ENCODE assay signal across 1 cellular context in the genomic region with DNA sequence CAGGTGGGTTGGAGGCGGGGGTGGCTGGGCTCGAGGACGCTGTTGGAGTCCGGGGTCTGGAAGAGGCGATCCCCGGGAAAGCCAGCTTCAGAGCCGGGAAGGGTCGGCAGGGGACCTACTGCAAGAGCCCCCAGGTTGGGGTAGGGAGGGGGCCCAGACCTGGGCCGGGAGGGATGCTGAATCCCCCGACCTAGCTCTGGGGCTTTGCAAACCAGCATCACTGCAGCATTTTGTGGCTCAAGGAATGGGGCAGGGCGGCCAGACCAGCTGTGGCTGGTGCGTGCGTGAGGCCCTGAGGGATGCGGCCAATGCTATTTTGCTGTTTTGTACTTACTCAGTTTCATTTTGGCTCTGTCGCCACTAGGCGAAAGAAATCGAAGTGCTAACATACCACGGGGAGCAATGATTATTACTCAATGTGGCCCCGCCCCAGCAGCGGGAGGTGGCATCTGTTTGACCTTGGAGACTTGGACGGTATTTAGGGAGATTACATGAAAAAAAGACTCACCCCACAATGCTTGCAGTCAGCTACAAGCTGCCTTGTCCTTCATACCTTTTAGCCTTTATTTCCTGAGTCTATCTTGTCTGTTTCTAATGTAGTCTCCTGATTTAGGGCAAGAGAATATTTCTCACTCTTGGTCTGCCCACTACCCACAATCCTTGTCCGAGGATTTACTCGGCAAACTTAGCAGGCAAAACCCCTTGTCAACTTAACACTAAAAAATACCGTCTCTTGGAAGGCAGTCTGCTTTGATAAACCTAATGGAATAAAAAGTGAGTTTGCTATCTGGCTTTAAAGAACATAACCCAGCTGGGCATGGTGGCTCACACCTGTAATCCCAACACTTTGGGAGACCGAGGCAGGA.
A peak's percentile ranks its signal among the peaks of the same experiment; 100 is the strongest.
TF ChIP-seq lines count a peak whose summit lies in the region.

No MANE protein-coding gene starts in this region.

TF ChIP-seq in GM12878, 131 proteins besides CTCF, POLR2A, EP300 and RAD21 (continued from another document):
- TF ChIP-seq NBN (IDR thresholded peaks at IDR 0.05) (0 out of 2 replicates have a peak, but pooled peaks have one; percentile 51), RB1 (IDR thresholded peaks at IDR 0.05; ENCODE audit: borderline replicate concordance) (no peak), PBX3 (IDR thresholded peaks at IDR 0.05; ENCODE audit: insufficient replicate concordance, low read depth, low read length) (peak; percentile 17), YY1 (IDR thresholded peaks at IDR 0.05; ENCODE audit: low read depth, low read length) (no peak; the same call in 1 of the 2 replicates), CEBPB (IDR thresholded peaks at IDR 0.05; ENCODE audit: borderline replicate concordance in 1 of 2, low read depth in 2 of 2, low read length in 2 of 2) (0 out of 4 replicates have a peak, but pooled peaks of 1 of the 2 experiments have one; percentile 29), SREBF2 (IDR thresholded peaks at IDR 0.05; ENCODE audit: low read length) (no peak), MTA2 (IDR thresholded peaks at IDR 0.05; ENCODE audit: low read depth) (peak; percentile 47; the same call in 1 of the 2 replicates), CBFB (IDR thresholded peaks at IDR 0.05; ENCODE audit: low read depth) (no peak), FOS (IDR thresholded peaks at IDR 0.05; ENCODE audit: borderline replicate concordance, extremely low read depth, insufficient read length) (no peak), TAF1 (IDR thresholded peaks at IDR 0.05; ENCODE audit: borderline replicate concordance, low read depth, low read length) (peak; percentile 83; the same call in 1 of the 2 replicates), PML (IDR thresholded peaks at IDR 0.05; ENCODE audit: low read length) (0 out of 2 replicates have a peak, but pooled peaks have one; percentile 36), MEF2A (IDR thresholded peaks at IDR 0.05; ENCODE audit: insufficient read depth, low read depth, low read length) (no peak), SIN3A (IDR thresholded peaks at IDR 0.05; ENCODE audit: low read depth, low read length) (peak; percentile 87), ZBTB11 (CRISPR knock-in tag; IDR thresholded peaks at IDR 0.05) (no peak), EGR1 (IDR thresholded peaks at IDR 0.05; ENCODE audit: borderline replicate concordance in 1 of 2, low read depth in 2 of 2, low read length in 2 of 2) (0 out of 3 replicates have a peak, but pooled peaks of 1 of the 2 experiments have one; percentile 12), ZNF207 (IDR thresholded peaks at IDR 0.05; ENCODE audit: borderline replicate concordance) (no peak), ZNF274 (IDR thresholded peaks at IDR 0.05; ENCODE audit: insufficient read depth, insufficient read length) (no peak)
- TF ChIP-seq, protein P1, sequence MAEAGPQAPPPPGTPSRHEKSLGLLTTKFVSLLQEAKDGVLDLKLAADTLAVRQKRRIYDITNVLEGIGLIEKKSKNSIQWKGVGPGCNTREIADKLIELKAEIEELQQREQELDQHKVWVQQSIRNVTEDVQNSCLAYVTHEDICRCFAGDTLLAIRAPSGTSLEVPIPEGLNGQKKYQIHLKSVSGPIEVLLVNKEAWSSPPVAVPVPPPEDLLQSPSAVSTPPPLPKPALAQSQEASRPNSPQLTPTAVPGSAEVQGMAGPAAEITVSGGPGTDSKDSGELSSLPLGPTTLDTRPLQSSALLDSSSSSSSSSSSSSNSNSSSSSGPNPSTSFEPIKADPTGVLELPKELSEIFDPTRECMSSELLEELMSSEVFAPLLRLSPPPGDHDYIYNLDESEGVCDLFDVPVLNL (IDR thresholded peaks at IDR 0.05; ENCODE audit: low read depth, low read length): no peak
- TF ChIP-seq, protein P2, sequence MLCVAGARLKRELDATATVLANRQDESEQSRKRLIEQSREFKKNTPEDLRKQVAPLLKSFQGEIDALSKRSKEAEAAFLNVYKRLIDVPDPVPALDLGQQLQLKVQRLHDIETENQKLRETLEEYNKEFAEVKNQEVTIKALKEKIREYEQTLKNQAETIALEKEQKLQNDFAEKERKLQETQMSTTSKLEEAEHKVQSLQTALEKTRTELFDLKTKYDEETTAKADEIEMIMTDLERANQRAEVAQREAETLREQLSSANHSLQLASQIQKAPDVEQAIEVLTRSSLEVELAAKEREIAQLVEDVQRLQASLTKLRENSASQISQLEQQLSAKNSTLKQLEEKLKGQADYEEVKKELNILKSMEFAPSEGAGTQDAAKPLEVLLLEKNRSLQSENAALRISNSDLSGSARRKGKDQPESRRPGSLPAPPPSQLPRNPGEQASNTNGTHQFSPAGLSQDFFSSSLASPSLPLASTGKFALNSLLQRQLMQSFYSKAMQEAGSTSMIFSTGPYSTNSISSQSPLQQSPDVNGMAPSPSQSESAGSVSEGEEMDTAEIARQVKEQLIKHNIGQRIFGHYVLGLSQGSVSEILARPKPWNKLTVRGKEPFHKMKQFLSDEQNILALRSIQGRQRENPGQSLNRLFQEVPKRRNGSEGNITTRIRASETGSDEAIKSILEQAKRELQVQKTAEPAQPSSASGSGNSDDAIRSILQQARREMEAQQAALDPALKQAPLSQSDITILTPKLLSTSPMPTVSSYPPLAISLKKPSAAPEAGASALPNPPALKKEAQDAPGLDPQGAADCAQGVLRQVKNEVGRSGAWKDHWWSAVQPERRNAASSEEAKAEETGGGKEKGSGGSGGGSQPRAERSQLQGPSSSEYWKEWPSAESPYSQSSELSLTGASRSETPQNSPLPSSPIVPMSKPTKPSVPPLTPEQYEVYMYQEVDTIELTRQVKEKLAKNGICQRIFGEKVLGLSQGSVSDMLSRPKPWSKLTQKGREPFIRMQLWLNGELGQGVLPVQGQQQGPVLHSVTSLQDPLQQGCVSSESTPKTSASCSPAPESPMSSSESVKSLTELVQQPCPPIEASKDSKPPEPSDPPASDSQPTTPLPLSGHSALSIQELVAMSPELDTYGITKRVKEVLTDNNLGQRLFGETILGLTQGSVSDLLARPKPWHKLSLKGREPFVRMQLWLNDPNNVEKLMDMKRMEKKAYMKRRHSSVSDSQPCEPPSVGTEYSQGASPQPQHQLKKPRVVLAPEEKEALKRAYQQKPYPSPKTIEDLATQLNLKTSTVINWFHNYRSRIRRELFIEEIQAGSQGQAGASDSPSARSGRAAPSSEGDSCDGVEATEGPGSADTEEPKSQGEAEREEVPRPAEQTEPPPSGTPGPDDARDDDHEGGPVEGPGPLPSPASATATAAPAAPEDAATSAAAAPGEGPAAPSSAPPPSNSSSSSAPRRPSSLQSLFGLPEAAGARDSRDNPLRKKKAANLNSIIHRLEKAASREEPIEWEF (IDR thresholded peaks at IDR 0.05; ENCODE audit: insufficient replicate concordance, low read depth, low read length): peak; percentile 29
TF ChIP-seq in GM12878: peak in this region for 45.
